In the genomic region with DNA sequence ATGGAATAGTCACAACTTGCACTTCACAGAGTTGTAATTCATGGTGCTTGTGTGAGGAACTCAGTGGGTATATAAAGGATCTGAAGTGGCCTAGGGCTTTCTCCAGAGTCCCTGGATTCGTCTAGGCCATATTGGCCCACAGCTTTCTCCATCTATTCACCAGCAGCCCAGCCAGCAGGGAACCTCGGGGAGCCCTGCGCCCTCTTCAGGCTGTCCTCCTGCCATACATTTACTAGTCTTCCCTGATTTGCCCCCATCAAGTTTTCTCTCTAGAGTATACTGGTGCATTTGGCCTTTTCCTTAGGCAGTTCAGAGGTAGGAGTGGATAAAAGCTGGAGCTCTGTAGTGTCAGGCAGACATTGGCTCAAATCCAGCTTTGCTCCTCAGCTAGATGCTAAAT, we compare ENCODE assay signal across 9 cellular contexts.
DNase-seq lines count a peak whose midpoint lies in the region; ATAC-seq and TF ChIP-seq lines count a peak whose summit lies in the region.
"Had no signal": no experiment of that assay in that cellular context is flagged by ENCODE, and none has a peak within 500 bp of the region (broad histone marks: within the 10 kb centered on the region; RNA-seq: fewer than 3 reads in every experiment).

No MANE protein-coding gene starts in this region.

- no peaks in the 10 kb centered on the region for H3F3A ChIP-seq in MM.1S (ENCODE audit: insufficient read depth, low read length)

- no peaks in the 10 kb centered on the region for H3K9me3 Mint-ChIP-seq in activated CD8-positive, alpha-beta T cell treated with anti-CD3 and anti-CD28 coated beads for 36 hours
- no peaks in the 10 kb centered on the region for H3K9me3 Mint-ChIP-seq in activated CD8-positive, alpha-beta T cell treated with anti-CD3 and anti-CD28 coated beads, Interleukin-2, amount 10 ng/mL, durations not matched to agents 7 days and 5 days (ENCODE audit: insufficient read depth)

- H3K36me3 ChIP-seq in MM.1S (replicated peaks; ENCODE audit: insufficient read depth, low read length) = no peaks in the 10 kb centered on the region
- H3K36me3 ChIP-seq: BLaER1 treated with 17β-estradiol and CSF1 and Interleukin-3, amounts not matched to agents 10 nM and 100 nM had no signal

- no peaks in the 10 kb centered on the region for H3K9me2 ChIP-seq in MM.1S (replicated peaks; ENCODE audit: insufficient read depth, low read length)

- no peak overlapping the region for H2AFZ ChIP-seq in MM.1S (ENCODE audit: low read length)

- H3K27me3 Mint-ChIP-seq in activated CD8-positive, alpha-beta T cell treated with anti-CD3 and anti-CD28 coated beads for 36 hours = peaks cover 2% of the 10 kb centered on the region
- no peaks in the 10 kb centered on the region for H3K27me3 Mint-ChIP-seq in activated CD8-positive, alpha-beta T cell treated with anti-CD3 and anti-CD28 coated beads, Interleukin-2, amount 10 ng/mL, durations not matched to agents 7 days and 5 days (ENCODE audit: low read depth)

- peak; percentile 20 for DNase-seq in activated CD8-positive, alpha-beta T cell treated with anti-CD3 and anti-CD28 coated beads for 36 hours
- DNase-seq in activated CD8-positive, alpha-beta T cell treated with anti-CD3 and anti-CD28 coated beads, Interleukin-2, amount 10 ng/mL, durations not matched to agents 7 days and 5 days = no peak
- DNase-seq in MM.1S (no peak), epithelial cell of esophagus (ENCODE audit: low read depth) (no peak), sciatic nerve (ENCODE audit: low spot score) (no peak), omental fat pad (ENCODE audit: low spot score) (no peak)
- peak; percentile 7 for DNase-seq in stimulated activated naive CD8-positive, alpha-beta T cell treated with anti-CD3 and anti-CD28 coated beads, Interleukin-15, Interleukin-2, amounts not matched to agents 100 U/mL and 50 U/mL, for 24 hours

- POLR2A ChIA-PET in activated CD8-positive, alpha-beta T cell treated with anti-CD3 and anti-CD28 coated beads for 36 hours (lab: Charles Lee) = no interaction called here
- POLR2A ChIA-PET in activated CD8-positive, alpha-beta T cell treated with anti-CD3 and anti-CD28 coated beads, Interleukin-2, amount 10 ng/mL, durations not matched to agents 7 days and 5 days (lab: Charles Lee) = no interaction called here

- H3K27ac ChIP-seq in MM.1S (ENCODE audit: low read length) = no peak overlapping the region
- H3K27ac ChIP-seq: BLaER1 treated with 17β-estradiol and CSF1 and Interleukin-3, amounts not matched to agents 10 nM and 100 nM had no signal

- no peak overlapping the region for H3K27ac Mint-ChIP-seq in activated CD8-positive, alpha-beta T cell treated with anti-CD3 and anti-CD28 coated beads for 36 hours
- no peak overlapping the region for H3K27ac Mint-ChIP-seq in activated CD8-positive, alpha-beta T cell treated with anti-CD3 and anti-CD28 coated beads, Interleukin-2, amount 10 ng/mL, durations not matched to agents 7 days and 5 days

- CTCF ChIA-PET in activated CD8-positive, alpha-beta T cell treated with anti-CD3 and anti-CD28 coated beads for 36 hours (lab: Charles Lee) = interaction anchor here (0.6 to 1.0 kb wide), 2 partner anchors 97 to 279 kb away, joined by 3 read pairs; a partner anchor contains a TSS
- CTCF ChIA-PET in activated CD8-positive, alpha-beta T cell treated with anti-CD3 and anti-CD28 coated beads, Interleukin-2, amount 10 ng/mL, durations not matched to agents 7 days and 5 days (lab: Charles Lee) = interaction anchor here (1.0 kb wide), 1 partner anchor 279 kb away, joined by 5 read pairs; a partner anchor contains a TSS

- ATAC-seq in activated CD8-positive, alpha-beta T cell treated with anti-CD3 and anti-CD28 coated beads for 36 hours = no peak
- no peak for ATAC-seq in activated CD8-positive, alpha-beta T cell treated with anti-CD3 and anti-CD28 coated beads, Interleukin-2, amount 10 ng/mL, durations not matched to agents 7 days and 5 days
- ATAC-seq in stimulated activated naive CD8-positive, alpha-beta T cell treated with anti-CD3 and anti-CD28 coated beads, Interleukin-15, Interleukin-2, amounts not matched to agents 100 U/mL and 50 U/mL, for 24 hours = no peak
- ATAC-seq in sciatic nerve = no peak
- ATAC-seq in omental fat pad (ENCODE audit: low FRiP score) = no peak
- ATAC-seq in HG03457 (IDR thresholded peaks at IDR 0.05; ENCODE audit: unreplicated experiment) = no peak

- no peaks in the 10 kb centered on the region for H3K4me1 Mint-ChIP-seq in activated CD8-positive, alpha-beta T cell treated with anti-CD3 and anti-CD28 coated beads for 36 hours (ENCODE audit: low read depth)
- H3K4me1 Mint-ChIP-seq in activated CD8-positive, alpha-beta T cell treated with anti-CD3 and anti-CD28 coated beads, Interleukin-2, amount 10 ng/mL, durations not matched to agents 7 days and 5 days (ENCODE audit: low read depth) = no peaks in the 10 kb centered on the region

- H4K20me1 ChIP-seq in MM.1S (ENCODE audit: insufficient read depth, low read length) = no peaks in the 10 kb centered on the region
- H4K20me1 ChIP-seq: BLaER1 treated with 17β-estradiol and CSF1 and Interleukin-3, amounts not matched to agents 10 nM and 100 nM had no signal

- intact Hi-C loops in activated CD8-positive, alpha-beta T cell treated with anti-CD3 and anti-CD28 coated beads for 36 hours (cut with micrococcal nuclease) = no loop called here
- intact Hi-C loops in sciatic nerve (cut with DNase I) = no loop called here

- H3K27me3 ChIP-seq in MM.1S (replicated peaks; ENCODE audit: insufficient read depth, low read length) = no peaks in the 10 kb centered on the region
- H3K27me3 ChIP-seq: BLaER1 treated with 17β-estradiol and CSF1 and Interleukin-3, amounts not matched to agents 10 nM and 100 nM had no signal

- no peaks in the 10 kb centered on the region for H3K4me1 ChIP-seq in MM.1S (ENCODE audit: low read length)
- H3K4me1 ChIP-seq: BLaER1 treated with 17β-estradiol and CSF1 and Interleukin-3, amounts not matched to agents 10 nM and 100 nM had no signal

- H3K9ac ChIP-seq in MM.1S (ENCODE audit: low read length) = no peak overlapping the region
- H3K9ac ChIP-seq: BLaER1 treated with 17β-estradiol and CSF1 and Interleukin-3, amounts not matched to agents 10 nM and 100 nM had no signal

- no peak overlapping the region for H3K4me3 Mint-ChIP-seq in activated CD8-positive, alpha-beta T cell treated with anti-CD3 and anti-CD28 coated beads for 36 hours
- H3K4me3 Mint-ChIP-seq in activated CD8-positive, alpha-beta T cell treated with anti-CD3 and anti-CD28 coated beads, Interleukin-2, amount 10 ng/mL, durations not matched to agents 7 days and 5 days = no peak overlapping the region

- H3K36me3 Mint-ChIP-seq in activated CD8-positive, alpha-beta T cell treated with anti-CD3 and anti-CD28 coated beads for 36 hours (ENCODE audit: low read depth) = no peaks in the 10 kb centered on the region
- no peaks in the 10 kb centered on the region for H3K36me3 Mint-ChIP-seq in activated CD8-positive, alpha-beta T cell treated with anti-CD3 and anti-CD28 coated beads, Interleukin-2, amount 10 ng/mL, durations not matched to agents 7 days and 5 days (ENCODE audit: low read depth)

- H3K4me2 ChIP-seq in MM.1S (ENCODE audit: low read depth, low read length) = no peak overlapping the region
- H3K4me2 ChIP-seq: BLaER1 treated with 17β-estradiol and CSF1 and Interleukin-3, amounts not matched to agents 10 nM and 100 nM had no signal

- no peaks in the 10 kb centered on the region for H3K9me3 ChIP-seq in MM.1S (replicated peaks; ENCODE audit: insufficient read depth, low read length)
- H3K9me3 ChIP-seq: BLaER1 treated with 17β-estradiol and CSF1 and Interleukin-3, amounts not matched to agents 10 nM and 100 nM had no signal

- H3K79me2 ChIP-seq in MM.1S (ENCODE audit: low read length) = no peaks in the 10 kb centered on the region

- TF ChIP-seq CTCF in activated CD8-positive, alpha-beta T cell treated with anti-CD3 and anti-CD28 coated beads for 36 hours (IDR thresholded peaks at IDR 0.05) = peak; percentile 12
- TF ChIP-seq CTCF in MM.1S (IDR thresholded peaks at IDR 0.05; ENCODE audit: low read length) = peak; percentile 27; the same call in 1 of the 2 replicates
- TF ChIP-seq CTCF in epithelial cell of esophagus (IDR thresholded peaks at IDR 0.05; ENCODE audit: insufficient read depth, low read depth, low read length, missing control alignments) = peak; percentile 1
- TF ChIP-seq CTCF in omental fat pad (IDR thresholded peaks at IDR 0.05) = no peak

- H3K4me3 ChIP-seq in MM.1S (ENCODE audit: low read length) (no peak overlapping the region), epithelial cell of esophagus (ENCODE audit: low read length) (no peak overlapping the region)
- H3K4me3 ChIP-seq: BLaER1 treated with 17β-estradiol and CSF1 and Interleukin-3, amounts not matched to agents 10 nM and 100 nM had no signal

Comparison
In these comparisons a context has a peak if more than half of its experiments do, and no peak if none do; other contexts are left out.
1. DNase-seq: peak in activated CD8-positive, alpha-beta T cell treated with anti-CD3 and anti-CD28 coated beads for 36 hours (single experiment) and stimulated activated naive CD8-positive, alpha-beta T cell treated with anti-CD3 and anti-CD28 coated beads, Interleukin-15, Interleukin-2, amounts not matched to agents 100 U/mL and 50 U/mL, for 24 hours (single experiment); none in activated CD8-positive, alpha-beta T cell treated with anti-CD3 and anti-CD28 coated beads, Interleukin-2, amount 10 ng/mL, durations not matched to agents 7 days and 5 days (single experiment), MM.1S (single experiment), epithelial cell of esophagus (single experiment), sciatic nerve (single experiment) and omental fat pad (single experiment).
2. CTCF ChIP-seq: peak in activated CD8-positive, alpha-beta T cell treated with anti-CD3 and anti-CD28 coated beads for 36 hours (single experiment), MM.1S (single experiment) and epithelial cell of esophagus (single experiment); none in omental fat pad (0 of 3).